2 cellular contexts compared by ENCODE assay signal in the genomic region with DNA sequence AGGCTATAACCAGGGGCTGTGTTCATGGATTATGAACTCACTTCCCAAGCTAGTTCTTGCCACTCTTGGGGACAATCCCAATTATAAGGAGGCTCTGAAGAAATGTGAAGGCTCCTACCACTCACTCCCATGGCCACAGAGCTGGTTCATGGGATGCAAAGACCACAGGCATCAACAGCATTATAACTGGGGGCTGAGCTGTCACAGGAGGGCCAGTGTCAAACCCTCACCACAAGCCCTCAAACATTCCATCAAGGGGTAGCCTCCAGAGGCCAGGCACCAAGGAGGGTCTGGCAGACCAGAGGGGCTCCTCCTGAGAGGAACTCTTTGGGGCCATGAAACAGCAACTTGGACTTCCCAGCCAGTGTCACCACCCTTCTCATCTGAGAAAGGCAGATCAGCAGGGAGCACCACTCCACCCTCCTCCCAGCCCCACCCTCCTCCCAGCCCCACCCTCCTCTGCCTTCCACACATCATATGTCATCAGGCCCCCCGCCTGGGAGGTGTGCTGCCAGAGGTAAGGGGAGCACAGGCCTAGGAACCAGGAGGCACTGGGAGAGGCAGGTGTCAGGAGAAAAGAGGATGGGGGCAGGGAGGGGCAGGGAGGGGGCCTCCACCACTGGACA.
TF ChIP-seq lines count a peak whose summit lies in the region.

No MANE protein-coding gene starts in this region.

TF ChIP-seq in K562, 482 proteins besides CTCF, POLR2A, EP300 and RAD21:
- TF ChIP-seq HLTF (IDR thresholded peaks at IDR 0.05) = no peak
- TF ChIP-seq, protein P1, sequence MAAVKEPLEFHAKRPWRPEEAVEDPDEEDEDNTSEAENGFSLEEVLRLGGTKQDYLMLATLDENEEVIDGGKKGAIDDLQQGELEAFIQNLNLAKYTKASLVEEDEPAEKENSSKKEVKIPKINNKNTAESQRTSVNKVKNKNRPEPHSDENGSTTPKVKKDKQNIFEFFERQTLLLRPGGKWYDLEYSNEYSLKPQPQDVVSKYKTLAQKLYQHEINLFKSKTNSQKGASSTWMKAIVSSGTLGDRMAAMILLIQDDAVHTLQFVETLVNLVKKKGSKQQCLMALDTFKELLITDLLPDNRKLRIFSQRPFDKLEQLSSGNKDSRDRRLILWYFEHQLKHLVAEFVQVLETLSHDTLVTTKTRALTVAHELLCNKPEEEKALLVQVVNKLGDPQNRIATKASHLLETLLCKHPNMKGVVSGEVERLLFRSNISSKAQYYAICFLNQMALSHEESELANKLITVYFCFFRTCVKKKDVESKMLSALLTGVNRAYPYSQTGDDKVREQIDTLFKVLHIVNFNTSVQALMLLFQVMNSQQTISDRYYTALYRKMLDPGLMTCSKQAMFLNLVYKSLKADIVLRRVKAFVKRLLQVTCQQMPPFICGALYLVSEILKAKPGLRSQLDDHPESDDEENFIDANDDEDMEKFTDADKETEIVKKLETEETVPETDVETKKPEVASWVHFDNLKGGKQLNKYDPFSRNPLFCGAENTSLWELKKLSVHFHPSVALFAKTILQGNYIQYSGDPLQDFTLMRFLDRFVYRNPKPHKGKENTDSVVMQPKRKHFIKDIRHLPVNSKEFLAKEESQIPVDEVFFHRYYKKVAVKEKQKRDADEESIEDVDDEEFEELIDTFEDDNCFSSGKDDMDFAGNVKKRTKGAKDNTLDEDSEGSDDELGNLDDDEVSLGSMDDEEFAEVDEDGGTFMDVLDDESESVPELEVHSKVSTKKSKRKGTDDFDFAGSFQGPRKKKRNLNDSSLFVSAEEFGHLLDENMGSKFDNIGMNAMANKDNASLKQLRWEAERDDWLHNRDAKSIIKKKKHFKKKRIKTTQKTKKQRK (IDR thresholded peaks at IDR 0.05; ENCODE audit: borderline replicate concordance, low read depth, low read length) = no peak
- TF ChIP-seq ZNF76 (CRISPR knock-in tag; IDR thresholded peaks at IDR 0.05; ENCODE audit: borderline replicate concordance) = no peak
- TF ChIP-seq FOXA3 (CRISPR knock-in tag; conservative IDR thresholded peaks at IDR 0.05 in 1 of 2, IDR thresholded peaks at IDR 0.05 in 1 of 2) = no peak
- no peak for TF ChIP-seq GTF2F1 (IDR thresholded peaks at IDR 0.05; ENCODE audit: low read depth, low read length)
- peak; percentile 84 for TF ChIP-seq ZNF263 (CRISPR knock-in tag; IDR thresholded peaks at IDR 0.05; ENCODE audit: borderline replicate concordance)
- TF ChIP-seq, protein P2, sequence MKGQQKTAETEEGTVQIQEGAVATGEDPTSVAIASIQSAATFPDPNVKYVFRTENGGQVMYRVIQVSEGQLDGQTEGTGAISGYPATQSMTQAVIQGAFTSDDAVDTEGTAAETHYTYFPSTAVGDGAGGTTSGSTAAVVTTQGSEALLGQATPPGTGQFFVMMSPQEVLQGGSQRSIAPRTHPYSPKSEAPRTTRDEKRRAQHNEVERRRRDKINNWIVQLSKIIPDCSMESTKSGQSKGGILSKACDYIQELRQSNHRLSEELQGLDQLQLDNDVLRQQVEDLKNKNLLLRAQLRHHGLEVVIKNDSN (CRISPR knock-in tag; IDR thresholded peaks at IDR 0.05) = no peak
- 0 out of 2 replicates have a peak, but pooled peaks have one; percentile 17 for TF ChIP-seq FOSL1 (tag; conservative IDR thresholded peaks at IDR 0.05)
- no peak for TF ChIP-seq L3MBTL2 (IDR thresholded peaks at IDR 0.05)
TF ChIP-seq in K562: peak in this region for 2.

TF ChIP-seq in liver, 16 proteins besides CTCF, POLR2A, EP300 and RAD21:
- TF ChIP-seq, protein P3, sequence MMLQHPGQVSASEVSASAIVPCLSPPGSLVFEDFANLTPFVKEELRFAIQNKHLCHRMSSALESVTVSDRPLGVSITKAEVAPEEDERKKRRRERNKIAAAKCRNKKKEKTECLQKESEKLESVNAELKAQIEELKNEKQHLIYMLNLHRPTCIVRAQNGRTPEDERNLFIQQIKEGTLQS (IDR thresholded peaks at IDR 0.05) = no peak
- TF ChIP-seq SP1 (IDR thresholded peaks at IDR 0.05) (no peak), YY1 (IDR thresholded peaks at IDR 0.05) (no peak), JUND (IDR thresholded peaks at IDR 0.05) (peak in 1 of 2 donors; percentile 1), HNF4G (IDR thresholded peaks at IDR 0.05) (no peak), GABPA (IDR thresholded peaks at IDR 0.05 in 1 of 2, conservative IDR thresholded peaks at IDR 0.05 in 1 of 2) (no peak)
TF ChIP-seq in liver: peak in this region for 1.
